In genomic region chr4:151147000-151147399, GRCh38 we compare ENCODE assay signal across 16 cellular contexts.
"Had no signal": no experiment of that assay in that cellular context is flagged by ENCODE, and none has a peak within 500 bp of the region (broad histone marks: within the 10 kb centered on the region; RNA-seq: fewer than 3 reads in every experiment).

No MANE protein-coding gene starts in this region.

- ATAC-seq: activated T-cell treated with anti-CD3 and anti-CD28 coated beads, Interleukin-2, amount 50 U/mL, for 72 hours; left colon; mucosa of descending colon; naive thymus-derived CD8-positive, alpha-beta T cell had no signal

- DNase-seq: activated CD4-positive, alpha-beta memory T cell treated with anti-CD3 and anti-CD28 coated beads for 36 hours; activated gamma-delta T cell treated with Interleukin-2 at 50 U/mL for 16 hours; activated naive CD8-positive, alpha-beta T cell treated with anti-CD3 and anti-CD28 coated beads for 36 hours; activated T-cell treated with anti-CD3 and anti-CD28 coated beads, Interleukin-2, amount 50 U/mL, for 72 hours; immature natural killer cell; left colon; mammary epithelial cell; mucosa of descending colon; naive thymus-derived CD8-positive, alpha-beta T cell; nucleus accumbens; right lobe of liver; stimulated activated CD4-positive, alpha-beta T cell treated with anti-CD3 and anti-CD28 coated beads, Interleukin-12 subunit alpha, Interleukin-12 subunit beta, amount 100 ng/mL, for 4 hours; stimulated activated naive CD4-positive, alpha-beta T cell; substantia nigra; SW 1271; transverse colon had no signal
